ENCODE assay signal across 21 cellular contexts in the genomic region with DNA sequence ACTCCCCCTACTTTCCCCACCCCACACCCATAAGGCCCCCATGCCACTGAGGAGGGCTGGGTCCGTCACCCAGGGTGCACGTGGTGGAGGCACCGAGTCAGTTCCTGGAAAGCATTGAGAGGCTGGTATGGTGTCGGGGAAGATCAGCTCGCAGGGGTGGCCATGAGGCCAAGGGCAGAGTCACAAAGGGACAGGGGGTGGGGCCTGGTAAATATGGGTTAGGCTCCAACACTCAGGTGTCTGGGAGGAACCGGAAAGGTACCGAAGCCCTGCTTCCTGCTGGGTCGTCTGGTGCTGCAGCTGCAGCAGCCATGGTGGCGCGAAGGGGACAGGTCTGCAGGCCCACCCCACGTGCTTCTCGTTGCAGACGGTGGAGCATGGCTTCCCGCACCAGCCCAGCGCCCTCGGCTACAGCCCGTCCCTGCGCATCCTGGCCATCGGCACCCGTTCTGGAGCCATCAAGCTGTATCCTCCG. TPM values are rescaled to one million over a fixed set of nuclear protein-coding genes. Genes with fewer than 3 reads are reported as not detected.
DNase-seq lines count a peak whose midpoint lies in the region; ATAC-seq and TF ChIP-seq lines count a peak whose summit lies in the region.
"Had no signal": no experiment of that assay in that cellular context is flagged by ENCODE, and none has a peak within 500 bp of the region (broad histone marks: within the 10 kb centered on the region; RNA-seq: fewer than 3 reads in every experiment).

No MANE protein-coding gene starts in this region.

- H3K27ac ChIP-seq in BLaER1: no peak overlapping the region
- H3K27ac ChIP-seq in colonic mucosa: peak overlapping the region; percentile 6
- no peak overlapping the region for H3K27ac ChIP-seq in mesenchymal stem cell (ENCODE audit: low read length, poor library complexity, severe bottlenecking)
- peak overlapping the region; percentile 62 to 85 (median 79) for H3K27ac ChIP-seq in stomach

- no peak overlapping the region for H2BK5ac ChIP-seq in mesenchymal stem cell (ENCODE audit: low read depth, low read length, poor library complexity, severe bottlenecking)

- H3K79me1 ChIP-seq in mesenchymal stem cell (replicated peaks; ENCODE audit: low read length, poor library complexity, severe bottlenecking): no peaks in the 10 kb centered on the region

- H2BK15ac ChIP-seq in mesenchymal stem cell (ENCODE audit: low read depth, poor library complexity, severe bottlenecking): peak overlapping the region; percentile 68

- no peak for TF ChIP-seq EP300 in stomach (IDR thresholded peaks at IDR 0.05)

- H2AK5ac ChIP-seq in mesenchymal stem cell (ENCODE audit: low read length, severe bottlenecking): peak overlapping the region; percentile 95

- H4K20me1 ChIP-seq in BLaER1: no peaks in the 10 kb centered on the region

- H3K27me3 ChIP-seq in BLaER1 (no peaks in the 10 kb centered on the region), colonic mucosa (no peaks in the 10 kb centered on the region), mesenchymal stem cell (ENCODE audit: control insufficient read depth in 1 of 2, insufficient read depth in 1 of 2, low read length in 2 of 2) (peaks cover 0 to 4% of the 10 kb centered on the region in 2 experiments), stomach (no peaks in the 10 kb centered on the region)
- H3K27me3 ChIP-seq: MG63, Peyer's patch had no signal

- DNase-seq in colonic mucosa (peak; percentile 79), mesenchymal stem cell (no peak), stomach (peak; percentile 51), NCI-H2029 (lab: John Stamatoyannopoulos, UW) (no peak), MV-4-11 (lab: John Stamatoyannopoulos, UW) (no peak), NCI-H1436 treated with DMSO at 0.1 percent for 48 hours (lab: John Stamatoyannopoulos, UW) (no peak)
- DNase-seq: Calu3; CD4-positive, CD25-positive, alpha-beta regulatory T cell; DMS79; GOT3; MG63; NCI-H1105; NCI-H187; NCI-H2171; NCI-H446 treated with DMSO at 0.1 percent for 48 hours; NCI-H748 treated with DMSO at 0.1 percent for 48 hours; Right ventricle myocardium superior had no signal

- H3K4me2 ChIP-seq in BLaER1 (peak overlapping the region; percentile 86), mesenchymal stem cell (ENCODE audit: low read length, poor library complexity, severe bottlenecking) (no peak overlapping the region)

- H3K18ac ChIP-seq in mesenchymal stem cell (ENCODE audit: low read depth in 1 of 2, low read length in 2 of 2): no peak overlapping the region

- H2BK12ac ChIP-seq in mesenchymal stem cell (ENCODE audit: low read length in 2 of 2): peak overlapping the region in 1 of 2 experiments; percentile 21

- H2AFZ ChIP-seq in mesenchymal stem cell (ENCODE audit: low read depth, low read length): no peak overlapping the region

- H2BK120ac ChIP-seq in mesenchymal stem cell (ENCODE audit: low read depth, low read length): no peak overlapping the region

- H4K91ac ChIP-seq in mesenchymal stem cell (ENCODE audit: low read length): peak overlapping the region; percentile 2

- H3K4me3 ChIP-seq in BLaER1: no peak overlapping the region
- H3K4me3 ChIP-seq in colonic mucosa: no peak overlapping the region
- peak overlapping the region in 1 of 2 experiments; percentile 8 for H3K4me3 ChIP-seq in mesenchymal stem cell (ENCODE audit: insufficient read depth in 1 of 2, low read depth in 1 of 2, low read length in 2 of 2)
- H3K4me3 ChIP-seq in stomach: no peak overlapping the region
- H3K4me3 ChIP-seq: MG63, Peyer's patch had no signal

- H3K9me3 ChIP-seq in BLaER1 (no peaks in the 10 kb centered on the region), colonic mucosa (no peaks in the 10 kb centered on the region), mesenchymal stem cell (ENCODE audit: control insufficient read depth, low read length) (no peaks in the 10 kb centered on the region), stomach (no peaks in the 10 kb centered on the region)
- H3K9me3 ChIP-seq: MG63, Peyer's patch had no signal

- no peak overlapping the region for H4K8ac ChIP-seq in mesenchymal stem cell (ENCODE audit: low read length)

- H3K36me3 ChIP-seq in BLaER1 (peaks cover 17% of the 10 kb centered on the region), colonic mucosa (no peaks in the 10 kb centered on the region), mesenchymal stem cell (ENCODE audit: control insufficient read depth in 1 of 2, insufficient read depth in 2 of 2, low read depth in 1 of 2, low read length in 2 of 2) (no peaks in the 10 kb centered on the region), stomach (peaks cover 0 to 25% (median 6%) of the 10 kb centered on the region in 4 donors)
- H3K36me3 ChIP-seq: MG63 had no signal

- peaks cover 36% of the 10 kb centered on the region for H3K4me1 ChIP-seq in BLaER1
- H3K4me1 ChIP-seq in colonic mucosa: peaks cover 16% of the 10 kb centered on the region
- peaks cover 46% of the 10 kb centered on the region for H3K4me1 ChIP-seq in mesenchymal stem cell (ENCODE audit: control insufficient read depth, insufficient read depth, low read depth, low read length)
- peaks cover 32 to 62% (median 56%) of the 10 kb centered on the region in 4 donors for H3K4me1 ChIP-seq in stomach

- intact Hi-C loops in colonic mucosa (cut with DNase I): no loop called here
- intact Hi-C loops in stomach (cut with DNase I; ENCODE audit: low total_unique reads): no loop called here

- WGBS in mesenchymal stem cell: 93% methylated on average over 21 of the region's 21 CpGs
- WGBS in stomach, 5 donors: 66 to 84% (median 76%) methylated on average over 13 to 21 of the region's 21 CpGs

- TF ChIP-seq POLR2A in stomach (IDR thresholded peaks at IDR 0.05): no peak

- no peak for ATAC-seq in HG03571 (IDR thresholded peaks at IDR 0.05; ENCODE audit: unreplicated experiment)
- ATAC-seq: SK-N-SH treated with all-trans-retinoic acid at 6 μM for 48 hours had no signal

- no peak overlapping the region for H3K4ac ChIP-seq in mesenchymal stem cell (ENCODE audit: low read depth in 1 of 2, low read length in 2 of 2)

- TF ChIP-seq CTCF in colonic mucosa (IDR thresholded peaks at IDR 0.05): no peak
- TF ChIP-seq CTCF in stomach (IDR thresholded peaks at IDR 0.05): no peak

- H3K14ac ChIP-seq in mesenchymal stem cell (ENCODE audit: low read length in 2 of 2): peak overlapping the region in 1 of 2 experiments; percentile 74

- no peak overlapping the region for H3K23ac ChIP-seq in mesenchymal stem cell (ENCODE audit: low read length in 2 of 2)

- no peak overlapping the region for H3K9ac ChIP-seq in BLaER1
- peak overlapping the region; percentile 8 to 70 for H3K9ac ChIP-seq in colonic mucosa (ENCODE audit: low read depth in 2 of 2, low read length in 2 of 2)
- no peak overlapping the region for H3K9ac ChIP-seq in mesenchymal stem cell (ENCODE audit: low read length)

RNA-seq across cellular contexts. Expression of a gene that starts 30.2 kb away (rescaled TPM):
- total RNA-seq in colonic mucosa (100 to 1,000 TPM; 401 to 497 TPM), stomach (100 to 1,000 TPM in 4 of 5 donors, 10 to 100 TPM in 1; 72.3 to 565 (median 165) TPM)
- 3.6 TPM for polyA plus RNA-seq in mesenchymal stem cell (2013, experiment 1 of 2)
- 3.5 TPM for polyA plus RNA-seq in mesenchymal stem cell (2013, experiment 2 of 2)
- polyA plus RNA-seq in stomach: 100 to 1,000 TPM; 144 to 199 (median 184) TPM

RNA-seq across cellular contexts. Expression of a gene that starts 31.9 kb away (rescaled TPM):
- total RNA-seq in colonic mucosa (100 to 1,000 TPM; 210 to 462 TPM), stomach (100 to 1,000 TPM; 138 to 515 (median 186) TPM)
- polyA plus RNA-seq in mesenchymal stem cell (2013, experiment 1 of 2): 2.6 TPM
- 2.7 TPM for polyA plus RNA-seq in mesenchymal stem cell (2013, experiment 2 of 2)
- polyA plus RNA-seq in stomach: 10 to 100 TPM; 67.7 to 82.3 (median 68.5) TPM

RNA-seq across cellular contexts. Expression of a gene that starts 39.4 kb away (rescaled TPM):
- total RNA-seq in colonic mucosa (10 to 100 TPM; 29.7 to 50.7 TPM), stomach (100 to 1,000 TPM in 2 of 5 donors, 10 to 100 TPM in 3; 13.2 to 219 (median 48.1) TPM)
- polyA plus RNA-seq in mesenchymal stem cell (2013, experiment 1 of 2): 8.4 TPM
- polyA plus RNA-seq in mesenchymal stem cell (2013, experiment 2 of 2): 9.2 TPM
- 10 to 100 TPM; 20.8 to 49.7 (median 36.2) TPM for polyA plus RNA-seq in stomach

RNA-seq across cellular contexts. Expression of a gene that starts 40.4 kb away (rescaled TPM):
- total RNA-seq in colonic mucosa: 10 to 100 TPM; 26.5 to 28.6 TPM
- polyA plus RNA-seq in mesenchymal stem cell (2013, experiment 1 of 2): 6.3 TPM
- polyA plus RNA-seq in mesenchymal stem cell (2013, experiment 2 of 2): 6.1 TPM
- total RNA-seq in stomach: 10 to 100 TPM in 4 of 5 donors, 1 to 10 TPM in 1; 9.0 to 27.4 (median 15.6) TPM
- polyA plus RNA-seq in stomach: 1 to 10 TPM; 5.4 to 9.3 (median 8.8) TPM

Comparison
In these comparisons a context has a peak if more than half of its experiments do, and no peak if none do; other contexts are left out.
1. H3K27ac ChIP-seq: peak in colonic mucosa (single experiment) and stomach (5 of 5); none in BLaER1 (single experiment) and mesenchymal stem cell (single experiment).
2. H3K9ac ChIP-seq: peak in colonic mucosa (2 of 2); none in BLaER1 (single experiment) and mesenchymal stem cell (single experiment).
3. DNase-seq: peak in colonic mucosa (single experiment) and stomach (single experiment); none in mesenchymal stem cell (single experiment), NCI-H2029 (single experiment), MV-4-11 (single experiment) and NCI-H1436 treated with DMSO at 0.1 percent for 48 hours (single experiment).